ENCODE assay signal across 16 cellular contexts in the genomic region with DNA sequence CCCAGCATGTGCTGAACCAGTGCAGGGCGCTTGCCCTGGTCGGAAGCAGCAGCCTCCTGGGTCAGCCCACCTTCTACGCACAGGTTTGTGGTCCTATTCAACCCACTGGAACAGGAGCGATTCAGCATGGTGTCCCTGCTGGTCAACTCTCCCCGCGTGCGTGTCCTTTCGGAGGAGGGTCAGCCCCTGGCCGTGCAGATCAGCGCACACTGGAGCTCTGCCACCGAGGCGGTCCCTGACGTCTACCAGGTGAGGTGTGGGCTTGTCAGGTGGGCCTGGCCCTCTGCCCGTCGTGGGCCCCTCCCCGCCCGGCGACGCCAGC. TPM values are rescaled to one million over a fixed set of nuclear protein-coding genes. Genes with fewer than 3 reads are reported as not detected.
A peak's percentile ranks its signal among the peaks of the same experiment; 100 is the strongest.
DNase-seq lines count a peak whose midpoint lies in the region; ATAC-seq, FAIRE-seq and TF ChIP-seq lines count a peak whose summit lies in the region.
"Had no signal": no experiment of that assay in that cellular context is flagged by ENCODE, and none has a peak within 500 bp of the region (broad histone marks: within the 10 kb centered on the region; RNA-seq: fewer than 3 reads in every experiment).

No MANE protein-coding gene starts in this region.

- H3K9ac ChIP-seq in HepG2 (ENCODE audit: insufficient read depth, low read depth, low read length) (no peak overlapping the region), kidney (ENCODE audit: low read length in 2 of 2) (no peak overlapping the region)

- TF ChIP-seq CTCF in right lobe of liver (IDR thresholded peaks at IDR 0.05) = no peak
- TF ChIP-seq CTCF in HepG2 (CRISPR knock-in tag; IDR thresholded peaks at IDR 0.05) = no peak
- TF ChIP-seq CTCF in kidney (IDR thresholded peaks at IDR 0.05; ENCODE audit: borderline replicate concordance, extremely low read depth, insufficient read depth) = no peak
- no peak for TF ChIP-seq CTCF in neutrophil (IDR thresholded peaks at IDR 0.05)
- no peak for TF ChIP-seq CTCF in spleen (IDR thresholded peaks at IDR 0.05 in 8 of 11, conservative IDR thresholded peaks at IDR 0.05 in 3 of 11)
- TF ChIP-seq CTCF in type B pancreatic cell (conservative IDR thresholded peaks at IDR 0.05) = no peak

- POLR2A ChIA-PET in HepG2 (lab: Yijun Ruan, JAX) = no interaction called here

- intact Hi-C loops in right lobe of liver (cut with DNase I) = loop anchor here in 1 of 2 donors (10.0 kb wide), 1 partner anchor 266 kb away; no protein-coding TSS in a partner anchor
- intact Hi-C loops in HepG2 (cut with micrococcal nuclease; ENCODE audit: unreplicated experiment) = no loop called here
- intact Hi-C loops in kidney (cut with DNase I) = no loop called here
- intact Hi-C loops in spleen (cut with DNase I; ENCODE audit: low total_unique reads) = no loop called here

- no peak for TF ChIP-seq POLR2A in right lobe of liver (IDR thresholded peaks at IDR 0.05)
- TF ChIP-seq POLR2A in HepG2 (IDR thresholded peaks at IDR 0.05; ENCODE audit: insufficient read depth in 1 of 2, low read depth in 2 of 2, low read length in 2 of 2) = no peak
- TF ChIP-seq POLR2A in spleen (IDR thresholded peaks at IDR 0.05) = no peak

- H3K79me2 ChIP-seq in HepG2 (ENCODE audit: insufficient read depth, low read length) = no peaks in the 10 kb centered on the region

- H3K27me3 Mint-ChIP-seq in type B pancreatic cell = no peaks in the 10 kb centered on the region
- H3K27me3 Mint-ChIP-seq: B cell had no signal

- H3K4me3 ChIP-seq in right lobe of liver = no peak overlapping the region
- no peak overlapping the region for H3K4me3 ChIP-seq in HepG2 (replicated peaks in 1 of 3; ENCODE audit: insufficient read depth in 1 of 3, low read depth in 2 of 3, low read length in 3 of 3)
- no peak overlapping the region for H3K4me3 ChIP-seq in kidney (ENCODE audit: low read length in 2 of 2)
- peak overlapping the region in 1 of 2 experiments; percentile 11 for H3K4me3 ChIP-seq in neutrophil (ENCODE audit: low read depth in 1 of 2, low read length in 1 of 2)
- H3K4me3 ChIP-seq in spleen = no peak overlapping the region
- H3K4me3 ChIP-seq: BLaER1 treated with 17β-estradiol and CSF1 and Interleukin-3, amounts not matched to agents 10 nM and 100 nM had no signal

- CTCF ChIA-PET in HepG2 (lab: Yijun Ruan, JAX; ENCODE audit: low intra/inter-chr PET ratio, low total read pairs) = no interaction called here

- ATAC-seq in right lobe of liver = no peak
- no peak for ATAC-seq in HepG2
- ATAC-seq in stimulated activated naive CD8-positive, alpha-beta T cell treated with anti-CD3 and anti-CD28 coated beads, Interleukin-15, Interleukin-2, amounts not matched to agents 100 U/mL and 50 U/mL, for 24 hours = no peak
- ATAC-seq: CD8-positive, alpha-beta T cell had no signal

- H3K27ac Mint-ChIP-seq in type B pancreatic cell = no peak overlapping the region
- H3K27ac Mint-ChIP-seq: B cell; CD8-positive, alpha-beta T cell had no signal

- no peak overlapping the region for H2AFZ ChIP-seq in HepG2 (ENCODE audit: low read length)

- no peak overlapping the region for H3K4me3 Mint-ChIP-seq in type B pancreatic cell
- H3K4me3 Mint-ChIP-seq: B cell; CD8-positive, alpha-beta T cell; H9 had no signal

- H3K9me3 ChIP-seq in right lobe of liver (no peaks in the 10 kb centered on the region), HepG2 (ENCODE audit: low read length) (no peaks in the 10 kb centered on the region), kidney (ENCODE audit: control insufficient read depth in 1 of 2, low read length in 2 of 2) (no peaks in the 10 kb centered on the region), neutrophil (no peaks in the 10 kb centered on the region), spleen (no peaks in the 10 kb centered on the region)
- H3K9me3 ChIP-seq: BLaER1 treated with 17β-estradiol and CSF1 and Interleukin-3, amounts not matched to agents 10 nM and 100 nM had no signal

- DNase-seq in right lobe of liver (peak in 2 of 3 donors; percentile 12 to 40), HepG2 (ENCODE audit: low spot score) (no peak), kidney (peak; percentile 60), spleen (peak; percentile 68), cerebellar cortex (ENCODE audit: low spot score) (no peak), type B pancreatic cell (ENCODE audit: extremely low spot score, unreplicated experiment) (no peak)
- DNase-seq in stimulated activated naive CD8-positive, alpha-beta T cell treated with anti-CD3 and anti-CD28 coated beads, Interleukin-15, Interleukin-2, amounts not matched to agents 100 U/mL and 50 U/mL, for 24 hours = no peak
- DNase-seq: Calu3; CD8-positive, alpha-beta T cell; DMS79 treated with DMSO at 0.1 percent for 48 hours; GF-D8; H9 had no signal

- FAIRE-seq in HepG2 (lab: Jason Lieb, UNC) (no peak), kidney (lab: Jason Lieb, UNC) (no peak)
- FAIRE-seq: H1 had no signal

- BruUV-seq in HepG2 (replicated peaks; lab: Mats Ljungman, UMichigan) = no TSS peak

- WGBS in right lobe of liver (ENCODE audit: insufficient coverage, low coverage, low lambda C conversion rate, missing lambda C conversion rate) = no CpG with 5 or more reads among the region's 19 CpGs
- WGBS in HepG2 (ENCODE audit: low lambda C conversion rate) = 97% methylated on average over 9 of the region's 19 CpGs
- 92 to 96% (median 95%) methylated on average over 5 to 19 of the region's 19 CpGs; no CpG with 5 or more reads in 1 of the 5 donors for WGBS in spleen, 5 donors

- H3K9me3 Mint-ChIP-seq in type B pancreatic cell = no peaks in the 10 kb centered on the region
- H3K9me3 Mint-ChIP-seq: CD8-positive, alpha-beta T cell; H9 had no signal

- H3K36me3 ChIP-seq in right lobe of liver = peaks cover 5 to 84% (median 55%) of the 10 kb centered on the region in 4 donors
- peaks cover 22 to 73% of the 10 kb centered on the region in 2 experiments for H3K36me3 ChIP-seq in HepG2 (replicated peaks in 1 of 2; ENCODE audit: control insufficient read depth in 1 of 2, insufficient read depth in 2 of 2, low read length in 2 of 2)
- H3K36me3 ChIP-seq in kidney (ENCODE audit: control insufficient read depth in 1 of 2, insufficient read depth in 2 of 2, low read length in 2 of 2) = peaks cover 58 to 72% of the 10 kb centered on the region in 2 donors
- peaks cover 74% of the 10 kb centered on the region for H3K36me3 ChIP-seq in neutrophil
- H3K36me3 ChIP-seq in spleen = peaks cover 17 to 100% (median 98%) of the 10 kb centered on the region in 6 donors

- TF ChIP-seq EP300 in HepG2 (IDR thresholded peaks at IDR 0.05; ENCODE audit: low read depth in 2 of 2, low read length in 2 of 2) (no peak), HepG2 (CRISPR knock-in tag; IDR thresholded peaks at IDR 0.05; ENCODE audit: borderline replicate concordance) (no peak)

- H3K4me1 Mint-ChIP-seq in type B pancreatic cell (ENCODE audit: unreplicated experiment) = no peaks in the 10 kb centered on the region

- no peaks in the 10 kb centered on the region for H4K20me1 ChIP-seq in HepG2 (ENCODE audit: insufficient read depth, low read length)

- no peaks in the 10 kb centered on the region for H3K27me3 ChIP-seq in right lobe of liver
- no peaks in the 10 kb centered on the region for H3K27me3 ChIP-seq in HepG2 (ENCODE audit: control insufficient read depth in 1 of 2, insufficient read depth in 2 of 2, low read length in 2 of 2)
- H3K27me3 ChIP-seq in neutrophil = no peaks in the 10 kb centered on the region
- H3K27me3 ChIP-seq in spleen (replicated peaks in 1 of 7) = no peaks in the 10 kb centered on the region
- H3K27me3 ChIP-seq: BLaER1 treated with 17β-estradiol and CSF1 and Interleukin-3, amounts not matched to agents 10 nM and 100 nM had no signal

- in situ Hi-C loops in HepG2 (cut with HindIII; ENCODE audit: extremely low pct_ligation_motif_present, low pct_unique_long_range_greater_than_20kb) = no loop called here

- no peaks in the 10 kb centered on the region for H3K36me3 Mint-ChIP-seq in type B pancreatic cell

- TF ChIP-seq RAD21 in HepG2 (CRISPR knock-in tag; IDR thresholded peaks at IDR 0.05) = no peak

- H3K27ac ChIP-seq in right lobe of liver (no peak overlapping the region), HepG2 (ENCODE audit: extremely low read length, insufficient read depth, low read length) (no peak overlapping the region), kidney (ENCODE audit: low read depth in 2 of 2, low read length in 2 of 2) (no peak overlapping the region), neutrophil (peak overlapping the region; percentile 94), spleen (peak overlapping the region in 3 of 8 donors; percentile 21 to 93 (median 24))
- H3K27ac ChIP-seq: BLaER1 treated with 17β-estradiol and CSF1 and Interleukin-3, amounts not matched to agents 10 nM and 100 nM had no signal

- no peak overlapping the region for H3K4me2 ChIP-seq in HepG2 (ENCODE audit: low read depth, low read length)
- H3K4me2 ChIP-seq: BLaER1 treated with 17β-estradiol and CSF1 and Interleukin-3, amounts not matched to agents 10 nM and 100 nM had no signal

- peaks cover 0 to 15% (median 0%) of the 10 kb centered on the region in 4 donors for H3K4me1 ChIP-seq in right lobe of liver
- no peaks in the 10 kb centered on the region for H3K4me1 ChIP-seq in HepG2 (ENCODE audit: insufficient read depth, low read length)
- no peaks in the 10 kb centered on the region for H3K4me1 ChIP-seq in kidney (ENCODE audit: control insufficient read depth in 1 of 2, insufficient read depth in 1 of 2, low read depth in 1 of 2, low read length in 2 of 2)
- H3K4me1 ChIP-seq in neutrophil (ENCODE audit: control insufficient read depth in 1 of 2, insufficient read depth in 1 of 2, low read depth in 1 of 2, low read length in 1 of 2) = peaks cover 63 to 64% of the 10 kb centered on the region in 2 experiments
- peaks cover 0 to 71% (median 18%) of the 10 kb centered on the region in 6 donors for H3K4me1 ChIP-seq in spleen

RNA-seq across cellular contexts. Expression of a gene that starts 8.2 kb away (rescaled TPM):
- 10 to 100 TPM; 41.4 to 91.6 (median 59.8) TPM for total RNA-seq in right lobe of liver
- 6.7 and 17.5 TPM in 2 replicates for total RNA-seq in HepG2 (2016; rRNA removed; fragmentation: Illumina TruSeq; extraction: Trizol)
- 8.9 and 9.3 TPM in 2 replicates for total RNA-seq in HepG2 (2016; cell fraction: cytosol; rRNA removed; fragmentation: Illumina TruSeq; extraction: Trizol; ENCODE audit: low read depth)
- total RNA-seq in HepG2 (2016; cell fraction: insoluble cytoplasmic fraction; rRNA removed; fragmentation: Illumina TruSeq; extraction: Trizol) = 5.6 and 21.4 TPM in 2 replicates
- 9.6 and 10.0 TPM in 2 replicates for total RNA-seq in HepG2 (2016; cell fraction: membrane; rRNA removed; fragmentation: Illumina TruSeq; extraction: Trizol)
- 31.3 and 36.5 TPM in 2 replicates for total RNA-seq in HepG2 (2016; cell fraction: nucleus; rRNA removed; fragmentation: Illumina TruSeq; extraction: Trizol)
- 43.8 and 51.5 TPM in 2 replicates for polyA plus RNA-seq in HepG2 (2011; rRNA removed)
- polyA plus RNA-seq in HepG2 (2011; cell fraction: cytosol; rRNA removed) = 18.4 and 29.4 TPM in 2 replicates
- polyA plus RNA-seq in HepG2 (2011; cell fraction: nucleus; rRNA removed) = 296 and 398 TPM in 2 replicates
- 13.2 and 18.7 TPM in 2 replicates for polyA plus RNA-seq in HepG2 (2012)
- polyA plus RNA-seq in HepG2 (2016; cell fraction: cytosol; fragmentation: Illumina TruSeq; extraction: Trizol; ENCODE audit: low read depth) = 1.5 and 2.3 TPM in 2 replicates
- 7.9 and 9.3 TPM in 2 replicates for polyA plus RNA-seq in HepG2 (2016; cell fraction: insoluble cytoplasmic fraction; fragmentation: Illumina TruSeq; extraction: Trizol; ENCODE audit: low read depth)
- 5.8 and 8.8 TPM in 2 replicates for polyA plus RNA-seq in HepG2 (2016; cell fraction: membrane; fragmentation: Illumina TruSeq; extraction: Trizol; ENCODE audit: low read depth)
- polyA plus RNA-seq in HepG2 (2016; cell fraction: nucleus; fragmentation: Illumina TruSeq; extraction: Trizol; ENCODE audit: insufficient read depth, low read depth) = 117 and 126 TPM in 2 replicates
- polyA minus RNA-seq in HepG2 (2011; rRNA and poly(A)+ RNA removed; ENCODE audit: low replicate concordance) = 46.3 and 58.9 TPM in 2 replicates
- polyA minus RNA-seq in HepG2 (2011; cell fraction: cytosol; rRNA and poly(A)+ RNA removed) = 16.2 and 16.4 TPM in 2 replicates
- 38.2 and 38.5 TPM in 2 replicates for polyA minus RNA-seq in HepG2 (2011; cell fraction: nucleus; rRNA and poly(A)+ RNA removed)
- total RNA-seq in kidney = 56.3 TPM
- 11.4 TPM for polyA plus RNA-seq in kidney (ENCODE audit: insufficient read depth, low read depth, low replicate concordance)
- 100 to 1,000 TPM; 105 to 167 (median 120) TPM for total RNA-seq in spleen
- polyA plus RNA-seq in spleen = 10 to 100 TPM; 13.7 to 46.1 (median 24.0) TPM
- total RNA-seq in type B pancreatic cell (ENCODE audit: low replicate concordance) = 43.0 and 60.2 TPM in 2 replicates

RNA-seq across cellular contexts. Expression of a gene that starts 21.1 kb away (rescaled TPM):
- total RNA-seq in right lobe of liver = 10 to 100 TPM in 4 of 6 experiments, 1 to 10 TPM in 2; 8.8 to 17.6 (median 11.5) TPM
- total RNA-seq in HepG2 (2016; rRNA removed; fragmentation: Illumina TruSeq; extraction: Trizol) = 28.3 and 30.0 TPM in 2 replicates
- total RNA-seq in HepG2 (2016; cell fraction: cytosol; rRNA removed; fragmentation: Illumina TruSeq; extraction: Trizol; ENCODE audit: low read depth) = 9.5 and 9.9 TPM in 2 replicates
- total RNA-seq in HepG2 (2016; cell fraction: insoluble cytoplasmic fraction; rRNA removed; fragmentation: Illumina TruSeq; extraction: Trizol) = 29.5 and 31.1 TPM in 2 replicates
- total RNA-seq in HepG2 (2016; cell fraction: membrane; rRNA removed; fragmentation: Illumina TruSeq; extraction: Trizol) = 19.0 and 21.4 TPM in 2 replicates
- total RNA-seq in HepG2 (2016; cell fraction: nucleus; rRNA removed; fragmentation: Illumina TruSeq; extraction: Trizol) = 14.9 and 16.3 TPM in 2 replicates
- polyA plus RNA-seq in HepG2 (2011; rRNA removed) = 18.7 and 21.7 TPM in 2 replicates
- polyA plus RNA-seq in HepG2 (2011; cell fraction: cytosol; rRNA removed) = 21.7 and 23.0 TPM in 2 replicates
- polyA plus RNA-seq in HepG2 (2011; cell fraction: nucleus; rRNA removed) = 18.2 and 23.4 TPM in 2 replicates
- polyA plus RNA-seq in HepG2 (2012) = 12.4 and 14.3 TPM in 2 replicates
- 15.3 and 16.8 TPM in 2 replicates for polyA plus RNA-seq in HepG2 (2016; cell fraction: cytosol; fragmentation: Illumina TruSeq; extraction: Trizol; ENCODE audit: low read depth)
- 32.6 and 35.8 TPM in 2 replicates for polyA plus RNA-seq in HepG2 (2016; cell fraction: insoluble cytoplasmic fraction; fragmentation: Illumina TruSeq; extraction: Trizol; ENCODE audit: low read depth)
- 20.1 and 22.5 TPM in 2 replicates for polyA plus RNA-seq in HepG2 (2016; cell fraction: membrane; fragmentation: Illumina TruSeq; extraction: Trizol; ENCODE audit: low read depth)
- polyA plus RNA-seq in HepG2 (2016; cell fraction: nucleus; fragmentation: Illumina TruSeq; extraction: Trizol; ENCODE audit: insufficient read depth, low read depth) = 23.2 and 27.0 TPM in 2 replicates
- polyA minus RNA-seq in HepG2 (2011; rRNA and poly(A)+ RNA removed; ENCODE audit: low replicate concordance) = 12.2 and 28.5 TPM in 2 replicates
- 8.2 and 8.6 TPM in 2 replicates for polyA minus RNA-seq in HepG2 (2011; cell fraction: cytosol; rRNA and poly(A)+ RNA removed)
- polyA minus RNA-seq in HepG2 (2011; cell fraction: nucleus; rRNA and poly(A)+ RNA removed) = 13.3 and 14.7 TPM in 2 replicates
- total RNA-seq in kidney = 15.5 TPM
- 47.3 TPM for polyA plus RNA-seq in kidney (ENCODE audit: insufficient read depth, low read depth, low replicate concordance)
- 10 to 100 TPM; 12.8 to 25.9 (median 18.0) TPM for total RNA-seq in spleen
- 10 to 100 TPM; 23.9 to 34.5 (median 31.0) TPM for polyA plus RNA-seq in spleen
- total RNA-seq in type B pancreatic cell (ENCODE audit: low replicate concordance) = 16.8 and 18.9 TPM in 2 replicates

RNA-seq across cellular contexts. Expression of a gene that starts 23.8 kb away (rescaled TPM):
- total RNA-seq in right lobe of liver = 10 to 100 TPM; 13.3 to 33.0 (median 25.4) TPM
- 39.2 and 39.7 TPM in 2 replicates for total RNA-seq in HepG2 (2016; rRNA removed; fragmentation: Illumina TruSeq; extraction: Trizol)
- 7.4 and 8.3 TPM in 2 replicates for total RNA-seq in HepG2 (2016; cell fraction: cytosol; rRNA removed; fragmentation: Illumina TruSeq; extraction: Trizol; ENCODE audit: low read depth)
- total RNA-seq in HepG2 (2016; cell fraction: insoluble cytoplasmic fraction; rRNA removed; fragmentation: Illumina TruSeq; extraction: Trizol) = 37.2 and 42.0 TPM in 2 replicates
- total RNA-seq in HepG2 (2016; cell fraction: membrane; rRNA removed; fragmentation: Illumina TruSeq; extraction: Trizol) = 10.7 and 11.5 TPM in 2 replicates
- total RNA-seq in HepG2 (2016; cell fraction: nucleus; rRNA removed; fragmentation: Illumina TruSeq; extraction: Trizol) = 29.9 and 30.4 TPM in 2 replicates
- polyA plus RNA-seq in HepG2 (2011; rRNA removed) = 33.8 and 39.6 TPM in 2 replicates
- polyA plus RNA-seq in HepG2 (2011; cell fraction: cytosol; rRNA removed) = 28.5 and 36.4 TPM in 2 replicates
- polyA plus RNA-seq in HepG2 (2011; cell fraction: nucleus; rRNA removed) = 128 and 143 TPM in 2 replicates
- 23.6 and 29.6 TPM in 2 replicates for polyA plus RNA-seq in HepG2 (2012)
- polyA plus RNA-seq in HepG2 (2016; cell fraction: cytosol; fragmentation: Illumina TruSeq; extraction: Trizol; ENCODE audit: low read depth) = 3.2 and 3.8 TPM in 2 replicates
- polyA plus RNA-seq in HepG2 (2016; cell fraction: insoluble cytoplasmic fraction; fragmentation: Illumina TruSeq; extraction: Trizol; ENCODE audit: low read depth) = 31.6 and 37.2 TPM in 2 replicates
- polyA plus RNA-seq in HepG2 (2016; cell fraction: membrane; fragmentation: Illumina TruSeq; extraction: Trizol; ENCODE audit: low read depth) = 6.4 and 8.0 TPM in 2 replicates
- 52.0 and 53.3 TPM in 2 replicates for polyA plus RNA-seq in HepG2 (2016; cell fraction: nucleus; fragmentation: Illumina TruSeq; extraction: Trizol; ENCODE audit: insufficient read depth, low read depth)
- 77.7 and 119 TPM in 2 replicates for polyA minus RNA-seq in HepG2 (2011; rRNA and poly(A)+ RNA removed; ENCODE audit: low replicate concordance)
- 23.5 and 25.8 TPM in 2 replicates for polyA minus RNA-seq in HepG2 (2011; cell fraction: cytosol; rRNA and poly(A)+ RNA removed)
- 37.1 and 48.0 TPM in 2 replicates for polyA minus RNA-seq in HepG2 (2011; cell fraction: nucleus; rRNA and poly(A)+ RNA removed)
- total RNA-seq in kidney = 62.8 TPM
- 48.9 TPM for polyA plus RNA-seq in kidney (ENCODE audit: insufficient read depth, low read depth, low replicate concordance)
- 10 to 100 TPM; 32.8 to 59.5 (median 42.6) TPM for total RNA-seq in spleen
- 10 to 100 TPM; 32.2 to 43.6 (median 32.8) TPM for polyA plus RNA-seq in spleen
- total RNA-seq in type B pancreatic cell (ENCODE audit: low replicate concordance) = 78.9 and 80.2 TPM in 2 replicates

RNA-seq across cellular contexts. Expression of a gene that starts 27.0 kb away (rescaled TPM):
- total RNA-seq in right lobe of liver (10 to 100 TPM; 11.5 to 36.5 (median 18.5) TPM), HepG2 (2016; rRNA removed; fragmentation: Illumina TruSeq; extraction: Trizol) (8.5 and 9.5 TPM in 2 replicates), kidney (33.5 TPM), spleen (100 to 1,000 TPM; 150 to 369 (median 272) TPM), type B pancreatic cell (ENCODE audit: low replicate concordance) (3.1 TPM in 2 replicates)
- 3.0 and 3.5 TPM in 2 replicates for total RNA-seq in HepG2 (2016; cell fraction: cytosol; rRNA removed; fragmentation: Illumina TruSeq; extraction: Trizol; ENCODE audit: low read depth)
- total RNA-seq in HepG2 (2016; cell fraction: insoluble cytoplasmic fraction; rRNA removed; fragmentation: Illumina TruSeq; extraction: Trizol) = 9.6 TPM in 2 replicates
- total RNA-seq in HepG2 (2016; cell fraction: membrane; rRNA removed; fragmentation: Illumina TruSeq; extraction: Trizol) = 3.8 and 4.7 TPM in 2 replicates
- 5.2 and 5.4 TPM in 2 replicates for total RNA-seq in HepG2 (2016; cell fraction: nucleus; rRNA removed; fragmentation: Illumina TruSeq; extraction: Trizol)
- polyA plus RNA-seq in HepG2 (2011; rRNA removed) (4.0 and 4.3 TPM in 2 replicates), kidney (ENCODE audit: insufficient read depth, low read depth, low replicate concordance) (9.3 TPM), spleen (100 to 1,000 TPM in 1 of 3 donors, 10 to 100 TPM in 2; 39.5 to 176 (median 89.2) TPM)
- polyA plus RNA-seq in HepG2 (2011; cell fraction: cytosol; rRNA removed) = 2.8 and 5.7 TPM in 2 replicates
- 13.7 and 22.6 TPM in 2 replicates for polyA plus RNA-seq in HepG2 (2011; cell fraction: nucleus; rRNA removed)
- 1.3 and 1.7 TPM in 2 replicates for polyA plus RNA-seq in HepG2 (2012)
- 3.0 TPM in 2 replicates for polyA plus RNA-seq in HepG2 (2016; cell fraction: cytosol; fragmentation: Illumina TruSeq; extraction: Trizol; ENCODE audit: low read depth)
- polyA plus RNA-seq in HepG2 (2016; cell fraction: insoluble cytoplasmic fraction; fragmentation: Illumina TruSeq; extraction: Trizol; ENCODE audit: low read depth) = 6.1 and 6.9 TPM in 2 replicates
- polyA plus RNA-seq in HepG2 (2016; cell fraction: membrane; fragmentation: Illumina TruSeq; extraction: Trizol; ENCODE audit: low read depth) = 2.4 TPM in 2 replicates
- 8.5 and 10.3 TPM in 2 replicates for polyA plus RNA-seq in HepG2 (2016; cell fraction: nucleus; fragmentation: Illumina TruSeq; extraction: Trizol; ENCODE audit: insufficient read depth, low read depth)
- polyA minus RNA-seq in HepG2 (2011; rRNA and poly(A)+ RNA removed; ENCODE audit: low replicate concordance) = 0.37 and 5.3 TPM in 2 replicates
- polyA minus RNA-seq in HepG2 (2011; cell fraction: cytosol; rRNA and poly(A)+ RNA removed) = 1.7 and 1.8 TPM in 2 replicates
- 5.1 and 6.2 TPM in 2 replicates for polyA minus RNA-seq in HepG2 (2011; cell fraction: nucleus; rRNA and poly(A)+ RNA removed)

RNA-seq across cellular contexts. Expression of a gene that starts 42.9 kb away (rescaled TPM):
- 100 to 1,000 TPM; 122 to 232 (median 189) TPM for total RNA-seq in right lobe of liver
- 13.9 and 17.4 TPM in 2 replicates for total RNA-seq in HepG2 (2016; rRNA removed; fragmentation: Illumina TruSeq; extraction: Trizol)
- 4.7 and 4.8 TPM in 2 replicates for total RNA-seq in HepG2 (2016; cell fraction: cytosol; rRNA removed; fragmentation: Illumina TruSeq; extraction: Trizol; ENCODE audit: low read depth)
- total RNA-seq in HepG2 (2016; cell fraction: insoluble cytoplasmic fraction; rRNA removed; fragmentation: Illumina TruSeq; extraction: Trizol) = 10.1 and 18.5 TPM in 2 replicates
- total RNA-seq in HepG2 (2016; cell fraction: membrane; rRNA removed; fragmentation: Illumina TruSeq; extraction: Trizol) = 20.5 and 21.4 TPM in 2 replicates
- 17.5 and 19.5 TPM in 2 replicates for total RNA-seq in HepG2 (2016; cell fraction: nucleus; rRNA removed; fragmentation: Illumina TruSeq; extraction: Trizol)
- polyA plus RNA-seq in HepG2 (2011; rRNA removed) = 15.2 and 17.3 TPM in 2 replicates
- polyA plus RNA-seq in HepG2 (2011; cell fraction: cytosol; rRNA removed) = 12.0 and 18.4 TPM in 2 replicates
- 17.2 and 23.0 TPM in 2 replicates for polyA plus RNA-seq in HepG2 (2011; cell fraction: nucleus; rRNA removed)
- polyA plus RNA-seq in HepG2 (2012) = 4.4 and 15.3 TPM in 2 replicates
- polyA plus RNA-seq in HepG2 (2016; cell fraction: cytosol; fragmentation: Illumina TruSeq; extraction: Trizol; ENCODE audit: low read depth) = 6.3 and 6.4 TPM in 2 replicates
- polyA plus RNA-seq in HepG2 (2016; cell fraction: insoluble cytoplasmic fraction; fragmentation: Illumina TruSeq; extraction: Trizol; ENCODE audit: low read depth) = 14.6 and 21.4 TPM in 2 replicates
- polyA plus RNA-seq in HepG2 (2016; cell fraction: membrane; fragmentation: Illumina TruSeq; extraction: Trizol; ENCODE audit: low read depth) = 19.0 and 20.4 TPM in 2 replicates
- polyA plus RNA-seq in HepG2 (2016; cell fraction: nucleus; fragmentation: Illumina TruSeq; extraction: Trizol; ENCODE audit: insufficient read depth, low read depth) = 32.9 and 35.2 TPM in 2 replicates
- polyA minus RNA-seq in HepG2 (2011; rRNA and poly(A)+ RNA removed; ENCODE audit: low replicate concordance) = 33.9 and 45.0 TPM in 2 replicates
- 15.8 and 17.1 TPM in 2 replicates for polyA minus RNA-seq in HepG2 (2011; cell fraction: cytosol; rRNA and poly(A)+ RNA removed)
- polyA minus RNA-seq in HepG2 (2011; cell fraction: nucleus; rRNA and poly(A)+ RNA removed) = 6.1 and 8.6 TPM in 2 replicates
- 75.9 TPM for total RNA-seq in kidney
- polyA plus RNA-seq in kidney (ENCODE audit: insufficient read depth, low read depth, low replicate concordance) = 36.4 TPM
- 100 to 1,000 TPM in 2 of 7 donors, 10 to 100 TPM in 5; 62.0 to 139 (median 86.8) TPM for total RNA-seq in spleen
- polyA plus RNA-seq in spleen = 10 to 100 TPM in 2 of 3 donors, 1 to 10 TPM in 1; 10.0 to 33.3 (median 10.9) TPM
- total RNA-seq in type B pancreatic cell (ENCODE audit: low replicate concordance) = 37.7 and 62.1 TPM in 2 replicates

Comparison
In these comparisons a context has a peak if more than half of its experiments do, and no peak if none do; other contexts are left out.
1. DNase-seq: peak in right lobe of liver (2 of 3), kidney (single experiment) and spleen (single experiment); none in HepG2 (single experiment), cerebellar cortex (single experiment), type B pancreatic cell (single experiment) and stimulated activated naive CD8-positive, alpha-beta T cell treated with anti-CD3 and anti-CD28 coated beads, Interleukin-15, Interleukin-2, amounts not matched to agents 100 U/mL and 50 U/mL, for 24 hours (single experiment).